Comparison of ENCODE assay signal across 1 cellular context in the genomic region with DNA sequence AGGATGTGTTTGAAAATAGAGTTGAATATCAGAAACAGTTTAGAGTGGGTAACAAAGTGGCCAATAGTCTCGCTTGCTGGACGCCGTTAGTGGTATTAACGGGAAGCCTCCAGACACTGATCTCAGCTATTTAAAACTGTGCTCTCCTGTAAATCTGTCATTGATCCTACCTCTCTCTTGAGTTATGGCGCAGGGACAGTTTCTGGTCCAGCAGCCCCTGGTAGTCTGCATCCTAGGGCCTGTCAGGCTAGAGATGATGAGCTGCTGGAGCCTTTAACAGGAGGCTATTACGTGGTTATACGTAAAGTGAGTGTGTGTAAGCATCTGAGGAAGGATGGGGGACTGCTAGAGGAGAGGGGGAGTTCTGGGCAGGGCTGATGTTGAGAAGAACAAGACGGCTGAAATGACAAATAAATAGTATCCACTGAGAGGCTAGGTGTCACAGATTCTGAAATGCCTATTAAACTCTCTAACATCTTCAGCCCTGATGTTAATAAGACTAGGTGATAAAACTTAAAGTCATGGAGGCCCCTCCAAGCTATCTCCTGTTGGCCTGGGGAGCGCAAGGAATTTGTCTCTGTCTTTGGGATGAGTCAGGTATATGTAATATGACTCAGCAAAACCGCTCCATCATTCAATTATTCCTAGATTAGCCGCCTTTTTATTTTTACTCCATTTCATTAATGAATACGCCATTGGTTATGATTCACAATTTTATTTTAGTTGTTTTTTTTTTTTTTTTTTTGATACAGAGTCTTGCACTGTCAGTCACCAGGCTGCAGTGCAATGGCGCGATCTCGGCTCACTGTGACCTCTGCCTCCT.
TF ChIP-seq lines count a peak whose summit lies in the region.

No MANE protein-coding gene starts in this region.

TF ChIP-seq in H1, 55 proteins besides CTCF, POLR2A, EP300 and RAD21 (continued from another document):
- TF ChIP-seq SUZ12 (IDR thresholded peaks at IDR 0.05; ENCODE audit: low read length) (no peak), CEBPB (IDR thresholded peaks at IDR 0.05; ENCODE audit: low read depth, low read length) (no peak), SAP30 (IDR thresholded peaks at IDR 0.05; ENCODE audit: insufficient read depth, insufficient replicate concordance, low read length) (no peak)
